ENCODE assay signal across 8 cellular contexts in the genomic region with DNA sequence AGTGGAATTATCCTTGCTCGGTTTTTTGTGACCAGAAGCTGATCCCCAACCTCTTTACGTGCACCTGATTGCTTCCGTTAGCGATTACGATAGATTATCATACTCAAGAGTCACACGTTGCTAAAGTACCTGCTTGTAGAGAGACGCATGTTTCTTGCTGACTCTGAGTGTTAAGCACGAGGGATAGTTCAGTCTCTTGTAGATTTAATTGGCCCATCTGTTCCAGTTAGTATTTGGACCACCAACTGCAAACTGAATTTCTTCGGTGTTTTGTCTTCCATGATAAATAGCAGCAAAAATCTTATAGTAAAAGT. TPM values are rescaled to one million over a fixed set of nuclear protein-coding genes. Genes with fewer than 3 reads are reported as not detected.
DNase-seq lines count a peak whose midpoint lies in the region; ATAC-seq and TF ChIP-seq lines count a peak whose summit lies in the region.

No MANE protein-coding gene starts in this region.

- no peaks in the 10 kb centered on the region for H3K9me2 ChIP-seq in Karpas-422 (replicated peaks; ENCODE audit: insufficient read depth, low read length)

- no peaks in the 10 kb centered on the region for H3K27me3 Mint-ChIP-seq in MCF 10A (ENCODE audit: insufficient read depth, unreplicated experiment)

- H3K79me2 ChIP-seq in Karpas-422 (ENCODE audit: low read length), result peaks cover 39% of the 10 kb centered on the region

- BruUV-seq in MCF 10A (replicated peaks; lab: Mats Ljungman, UMichigan), result TSS peak; percentile 95

- H3K4me1 ChIP-seq in Karpas-422 (ENCODE audit: low read length) (peaks cover 40% of the 10 kb centered on the region), mononuclear cell (ENCODE audit: insufficient read depth, low read length) (peaks cover 17% of the 10 kb centered on the region)

- peak overlapping the region; percentile 81 for H3K4me3 Mint-ChIP-seq in MCF 10A (ENCODE audit: unreplicated experiment)

- peak overlapping the region; percentile 86 for H3K27ac Mint-ChIP-seq in MCF 10A (ENCODE audit: low read depth, unreplicated experiment)

- peaks cover 28% of the 10 kb centered on the region for H3K36me3 ChIP-seq in Karpas-422 (ENCODE audit: insufficient read depth, low read length)

- H3K27me3 ChIP-seq in Karpas-422 (ENCODE audit: low read length) (no peaks in the 10 kb centered on the region), mononuclear cell (ENCODE audit: insufficient read depth, low read length) (no peaks in the 10 kb centered on the region)

- no peak for TF ChIP-seq CTCF in MCF 10A (IDR thresholded peaks at IDR 0.05; ENCODE audit: unreplicated experiment)

- H3K9me3 Mint-ChIP-seq in MCF 10A (ENCODE audit: unreplicated experiment), result no peaks in the 10 kb centered on the region

- CTCF ChIA-PET in MCF 10A (lab: Yijun Ruan, JAX), result interaction anchor here (0.6 to 2.8 kb wide), 4 partner anchors 11 to 787 kb away, joined by 3 to 14 read pairs (median 6); partner anchors contain the start of gene ANKRD17

- H2AFZ ChIP-seq in Karpas-422 (ENCODE audit: low read length), result no peak overlapping the region

- intact Hi-C loops in MCF 10A (cut with micrococcal nuclease) (no loop called here), posterior cingulate gyrus (cut with DNase I) (no loop called here)

- H3K4me2 ChIP-seq in Karpas-422 (ENCODE audit: low read depth, low read length, poor library complexity, severe bottlenecking), result peak overlapping the region; percentile 95

- H3K4me1 Mint-ChIP-seq in MCF 10A (ENCODE audit: insufficient read depth, unreplicated experiment), result peaks cover 9% of the 10 kb centered on the region

- peak overlapping the region; percentile 79 for H3K27ac ChIP-seq in Karpas-422 (ENCODE audit: low read length)

- H3K9ac ChIP-seq in Karpas-422 (ENCODE audit: low read length), result peak overlapping the region; percentile 95

- ATAC-seq in GM18498 (IDR thresholded peaks at IDR 0.05; ENCODE audit: unreplicated experiment) (peak; percentile 23), GM21723 (IDR thresholded peaks at IDR 0.05; ENCODE audit: unreplicated experiment) (peak; percentile 15)

- H3K9me3 ChIP-seq in Karpas-422 (ENCODE audit: low read length) (no peaks in the 10 kb centered on the region), mononuclear cell (ENCODE audit: low read depth, low read length) (no peaks in the 10 kb centered on the region)

- DNase-seq in Karpas-422, result no peak
- no peak for DNase-seq in MCF 10A (ENCODE audit: unreplicated experiment)
- no peak for DNase-seq in foreskin melanocyte
- no peak for DNase-seq in pons (ENCODE audit: low spot score)
- DNase-seq in posterior cingulate gyrus, result no peak

- no peaks in the 10 kb centered on the region for H4K20me1 ChIP-seq in Karpas-422 (ENCODE audit: insufficient read depth, low read depth, low read length)

- POLR2A ChIA-PET in MCF 10A (lab: Yijun Ruan, JAX), result interaction anchor here (0.7 to 6.3 kb wide), 14 partner anchors 10 to 758 kb away, joined by 3 to 78 read pairs (median 4); partner anchors contain the start of gene ANKRD17

- peaks cover 52% of the 10 kb centered on the region for H3K36me3 Mint-ChIP-seq in MCF 10A (ENCODE audit: insufficient read depth, unreplicated experiment)

- H3K4me3 ChIP-seq in Karpas-422 (ENCODE audit: low read length) (peak overlapping the region; percentile 84), mononuclear cell (ENCODE audit: low read length) (peak overlapping the region; percentile 57)

RNA-seq across cellular contexts. Expression of gene COX18, which starts 0.5 kb away (rescaled TPM):
- 14.6 and 15.3 TPM in 2 replicates for total RNA-seq in Karpas-422 (2014; rRNA removed; shearing (Covaris generic); ENCODE audit: low replicate concordance)
- total RNA-seq in MCF 10A (2022), result 19.1 and 19.7 TPM in 2 replicates
- total RNA-seq in mononuclear cell, result 13.7 TPM
